8 cellular contexts compared by ENCODE assay signal in genomic region chr6:7726416-7727149, GRCh38. TPM values are rescaled to one million over a fixed set of nuclear protein-coding genes. Genes with fewer than 3 reads are reported as not detected.
DNase-seq lines count a peak whose midpoint lies in the region; ATAC-seq, FAIRE-seq and TF ChIP-seq lines count a peak whose summit lies in the region.

No MANE protein-coding gene starts in this region.

- no peaks in the 10 kb centered on the region for H3K9me3 Mint-ChIP-seq in CD4-positive, CD25-positive, alpha-beta regulatory T cell
- H3K9me3 Mint-ChIP-seq in MCF 10A (ENCODE audit: unreplicated experiment), result no peaks in the 10 kb centered on the region

- ATAC-seq in CD4-positive, CD25-positive, alpha-beta regulatory T cell (ENCODE audit: low read depth in 2 of 2), result no peak
- ATAC-seq in right lobe of liver, result peak; percentile 10 to 44 (median 33)
- peak; percentile 15 to 51 for ATAC-seq in upper lobe of left lung (ENCODE audit: low FRiP score in 2 of 2)

- H3K9me3 ChIP-seq in CD4-positive, CD25-positive, alpha-beta regulatory T cell (ENCODE audit: control insufficient read depth in 2 of 2, low read length in 2 of 2), result no peaks in the 10 kb centered on the region
- H3K9me3 ChIP-seq in right lobe of liver (no peaks in the 10 kb centered on the region), upper lobe of left lung (no peaks in the 10 kb centered on the region)

- intact Hi-C loops in MCF 10A (cut with micrococcal nuclease), result no loop called here
- intact Hi-C loops in right lobe of liver (cut with DNase I), result loop anchor here in 1 of 2 donors (5.0 kb wide), 1 partner anchor 276 kb away; no protein-coding TSS in a partner anchor

- TF ChIP-seq EP300 in upper lobe of left lung (IDR thresholded peaks at IDR 0.05), result no peak

- POLR2A ChIA-PET in MCF 10A (lab: Yijun Ruan, JAX), result interaction anchor here (1.5 to 2.7 kb wide), 2 partner anchors 16 to 184 kb away, joined by 3 to 9 read pairs; partner anchors contain the start of gene TXNDC5
- POLR2A ChIA-PET in RWPE1 (lab: Yijun Ruan, JAX; ENCODE audit: low non-redundant PET), result no interaction called here

- H3K27me3 ChIP-seq in CD4-positive, CD25-positive, alpha-beta regulatory T cell (ENCODE audit: control insufficient read depth, insufficient read depth, low read length), result peaks cover 37% of the 10 kb centered on the region
- H3K27me3 ChIP-seq in KMS-11 (ENCODE audit: insufficient read depth, low read depth) (peaks cover 11% of the 10 kb centered on the region; the same call in 1 of the 2 replicates), right lobe of liver (peaks cover 0 to 11% of the 10 kb centered on the region in 2 donors), upper lobe of left lung (peaks cover 0 to 35% (median 16%) of the 10 kb centered on the region in 4 donors)

- no peak overlapping the region for H3K27ac ChIP-seq in CD4-positive, CD25-positive, alpha-beta regulatory T cell (ENCODE audit: insufficient read depth, low read length, poor library complexity, severe bottlenecking)
- H3K27ac ChIP-seq in KMS-11, result no peak overlapping the region
- H3K27ac ChIP-seq in right lobe of liver, result no peak overlapping the region
- peak overlapping the region in 2 of 4 donors; percentile 11 to 46 for H3K27ac ChIP-seq in upper lobe of left lung
- H3K27ac ChIP-seq in RWPE1, result no peak overlapping the region

- H3K4me3 Mint-ChIP-seq in CD4-positive, CD25-positive, alpha-beta regulatory T cell, result peak overlapping the region; percentile 38 to 76 (median 72)
- peak overlapping the region; percentile 79 for H3K4me3 Mint-ChIP-seq in MCF 10A (ENCODE audit: unreplicated experiment)

- peak overlapping the region; percentile 56 for H2AFZ ChIP-seq in KMS-11 (ENCODE audit: low read depth)

- H3K4me1 Mint-ChIP-seq in CD4-positive, CD25-positive, alpha-beta regulatory T cell, result peaks cover 0 to 22% (median 0%) of the 10 kb centered on the region in 4 donors
- H3K4me1 Mint-ChIP-seq in MCF 10A (ENCODE audit: insufficient read depth, unreplicated experiment), result peaks cover 14% of the 10 kb centered on the region

- H3K36me3 Mint-ChIP-seq in CD4-positive, CD25-positive, alpha-beta regulatory T cell, result no peaks in the 10 kb centered on the region
- peaks cover 4% of the 10 kb centered on the region for H3K36me3 Mint-ChIP-seq in MCF 10A (ENCODE audit: insufficient read depth, unreplicated experiment)

- no TSS peak for BruUV-seq in MCF 10A (replicated peaks; lab: Mats Ljungman, UMichigan)

- H3K27me3 Mint-ChIP-seq in CD4-positive, CD25-positive, alpha-beta regulatory T cell, result peaks cover 83% of the 10 kb centered on the region
- H3K27me3 Mint-ChIP-seq in MCF 10A (ENCODE audit: insufficient read depth, unreplicated experiment), result peaks cover 53% of the 10 kb centered on the region

- H3K27ac Mint-ChIP-seq in CD4-positive, CD25-positive, alpha-beta regulatory T cell, result no peak overlapping the region
- no peak overlapping the region for H3K27ac Mint-ChIP-seq in MCF 10A (ENCODE audit: low read depth, unreplicated experiment)

- no peak overlapping the region for H3K4me3 ChIP-seq in CD4-positive, CD25-positive, alpha-beta regulatory T cell (ENCODE audit: low read depth, low read length)
- H3K4me3 ChIP-seq in KMS-11 (IDR thresholded peaks at IDR 0.05; ENCODE audit: insufficient read depth, low read depth, low read length) (no peak overlapping the region), right lobe of liver (peak overlapping the region; percentile 54 to 58 (median 58)), upper lobe of left lung (peak overlapping the region; percentile 52 to 71 (median 66))

- peaks cover 17% of the 10 kb centered on the region; the same call in 1 of the 2 replicates for H3K79me2 ChIP-seq in KMS-11 (ENCODE audit: insufficient read depth, low read depth)

- TF ChIP-seq CTCF in KMS-11 (conservative IDR thresholded peaks at IDR 0.05; ENCODE audit: low read depth, low read length), result no peak
- no peak for TF ChIP-seq CTCF in MCF 10A (IDR thresholded peaks at IDR 0.05; ENCODE audit: unreplicated experiment)
- TF ChIP-seq CTCF in right lobe of liver (IDR thresholded peaks at IDR 0.05), result no peak
- no peak for TF ChIP-seq CTCF in upper lobe of left lung (IDR thresholded peaks at IDR 0.05)
- no peak for TF ChIP-seq CTCF in RWPE1 (conservative IDR thresholded peaks at IDR 0.05; ENCODE audit: low read depth)

- no peaks in the 10 kb centered on the region for H4K20me1 ChIP-seq in KMS-11 (ENCODE audit: insufficient read depth)

- H3K9ac ChIP-seq in KMS-11, result no peak overlapping the region; the same call in 1 of the 2 replicates

- FAIRE-seq in GM19239 (lab: Jason Lieb, UNC), result no peak

- no peaks in the 10 kb centered on the region for H3K36me3 ChIP-seq in CD4-positive, CD25-positive, alpha-beta regulatory T cell (ENCODE audit: control insufficient read depth, insufficient read depth, low read length)
- no peaks in the 10 kb centered on the region for H3K36me3 ChIP-seq in KMS-11 (ENCODE audit: insufficient read depth)
- no peaks in the 10 kb centered on the region for H3K36me3 ChIP-seq in right lobe of liver
- H3K36me3 ChIP-seq in upper lobe of left lung, result no peaks in the 10 kb centered on the region

- H3K4me2 ChIP-seq in KMS-11, result peak overlapping the region; percentile 91; the same call in 1 of the 2 replicates

- peaks cover 27% of the 10 kb centered on the region for H3K4me1 ChIP-seq in CD4-positive, CD25-positive, alpha-beta regulatory T cell (ENCODE audit: control insufficient read depth, insufficient read depth, low read length, poor library complexity, severe bottlenecking)
- H3K4me1 ChIP-seq in KMS-11 (ENCODE audit: low read depth, poor library complexity, severe bottlenecking) (peaks cover 63% of the 10 kb centered on the region), right lobe of liver (peaks cover 0 to 30% (median 0%) of the 10 kb centered on the region in 4 donors), upper lobe of left lung (peaks cover 30 to 55% (median 40%) of the 10 kb centered on the region in 4 donors)

- no peak for TF ChIP-seq POLR2A in right lobe of liver (IDR thresholded peaks at IDR 0.05)
- no peak for TF ChIP-seq POLR2A in upper lobe of left lung (IDR thresholded peaks at IDR 0.05)

- WGBS in right lobe of liver (ENCODE audit: insufficient coverage, low coverage, low lambda C conversion rate, missing lambda C conversion rate), result no CpG with 5 or more reads among the region's 84 CpGs
- 4% methylated on average over 9 of the region's 84 CpGs; no CpG with 5 or more reads in 1 of the 2 donors for WGBS in upper lobe of left lung, 2 donors

- no peak for DNase-seq in CD4-positive, CD25-positive, alpha-beta regulatory T cell
- DNase-seq in GM19239 (ENCODE audit: insufficient read length, low spot score), result peak; percentile 46
- DNase-seq in MCF 10A (ENCODE audit: unreplicated experiment), result no peak
- peak in 1 of 3 donors; percentile 30 for DNase-seq in right lobe of liver
- peak in 1 of 2 donors; percentile 86 for DNase-seq in upper lobe of left lung
- DNase-seq in SKM-1 (lab: John Stamatoyannopoulos, UW; ENCODE audit: unreplicated experiment), result no peak
- no peak for DNase-seq in RWPE1 (ENCODE audit: low spot score)

- CTCF ChIA-PET in MCF 10A (lab: Yijun Ruan, JAX) (interaction anchor here (0.6 to 2.1 kb wide), 7 partner anchors 46 to 284 kb away, joined by 3 to 8 read pairs (median 4); no protein-coding TSS in a partner anchor), RWPE1 (lab: Yijun Ruan, JAX) (interaction anchor here (0.6 to 0.7 kb wide), 2 partner anchors 141 to 338 kb away, joined by 3 read pairs; no protein-coding TSS in a partner anchor)

RNA-seq across cellular contexts. Expression of gene BMP6, which starts 0.7 kb away (rescaled TPM):
- total RNA-seq in CD4-positive, CD25-positive, alpha-beta regulatory T cell, result 1.2 TPM
- not detected for polyA plus RNA-seq in CD4-positive, CD25-positive, alpha-beta regulatory T cell
- total RNA-seq in MCF 10A (2022) (0.12 and 0.56 TPM in 2 replicates), right lobe of liver (1 to 10 TPM; 1.8 to 4.4 (median 2.6) TPM), upper lobe of left lung (10 to 100 TPM in 2 of 6 donors, 1 to 10 TPM in 4; 1.0 to 25.4 (median 5.2) TPM)

Comparison
In these comparisons a context has a peak if more than half of its experiments do, and no peak if none do; other contexts are left out.
1. ATAC-seq: peak in right lobe of liver (4 of 4) and upper lobe of left lung (2 of 2); none in CD4-positive, CD25-positive, alpha-beta regulatory T cell (0 of 2).
2. H3K4me3 ChIP-seq: peak in right lobe of liver (3 of 3) and upper lobe of left lung (4 of 4); none in CD4-positive, CD25-positive, alpha-beta regulatory T cell (single experiment) and KMS-11 (single experiment).